In genomic region chr6:93423542-93423941, GRCh38 we compare ENCODE assay signal across 8 cellular contexts. TPM values are rescaled to one million over a fixed set of nuclear protein-coding genes. Genes with fewer than 3 reads are reported as not detected.
DNase-seq lines count a peak whose midpoint lies in the region; ATAC-seq, FAIRE-seq and TF ChIP-seq lines count a peak whose summit lies in the region.

No MANE protein-coding gene starts in this region.

- intact Hi-C loops in right lobe of liver (cut with DNase I), result no loop called here

- ATAC-seq in right lobe of liver, result peak in 1 of 4 donors; percentile 12
- no peak for ATAC-seq in HG02852 (IDR thresholded peaks at IDR 0.05; ENCODE audit: unreplicated experiment)

- TF ChIP-seq POLR2A in right lobe of liver (IDR thresholded peaks at IDR 0.05) (no peak), suprapubic skin (IDR thresholded peaks at IDR 0.05) (no peak)

- no peak overlapping the region for H3K4me3 ChIP-seq in AG10803 (ENCODE audit: low read length)
- no peak overlapping the region for H3K4me3 ChIP-seq in WERI-Rb-1 (ENCODE audit: low read depth, low read length)
- H3K4me3 ChIP-seq in right lobe of liver, result no peak overlapping the region
- H3K4me3 ChIP-seq in suprapubic skin, result no peak overlapping the region

- peaks cover 0 to 6% (median 0%) of the 10 kb centered on the region in 4 donors for H3K4me1 ChIP-seq in right lobe of liver
- H3K4me1 ChIP-seq in suprapubic skin, result peaks cover 16% of the 10 kb centered on the region

- TF ChIP-seq EP300 in suprapubic skin (IDR thresholded peaks at IDR 0.05), result no peak

- FAIRE-seq in GM19239 (lab: Jason Lieb, UNC), result peak; percentile 26

- no peaks in the 10 kb centered on the region for H3K36me3 ChIP-seq in WERI-Rb-1
- H3K36me3 ChIP-seq in right lobe of liver, result no peaks in the 10 kb centered on the region
- no peaks in the 10 kb centered on the region for H3K36me3 ChIP-seq in suprapubic skin

- no peak for DNase-seq in AG10803 (ENCODE audit: low read depth)
- no peak for DNase-seq in GM19239 (ENCODE audit: insufficient read length, low spot score)
- peak; percentile 58 for DNase-seq in NCI-H2029 treated with DMSO at 0.1 percent for 48 hours (lab: John Stamatoyannopoulos, UW)
- peak; percentile 77 for DNase-seq in WERI-Rb-1
- no peak for DNase-seq in right lobe of liver
- no peak for DNase-seq in occipital lobe (lab: John Stamatoyannopoulos, UW)
- no peak for DNase-seq in suprapubic skin (ENCODE audit: low spot score in 2 of 2)

- no peaks in the 10 kb centered on the region for H3K27me3 ChIP-seq in WERI-Rb-1 (ENCODE audit: insufficient read depth, low read depth, severe bottlenecking)
- peaks cover 0 to 13% of the 10 kb centered on the region in 2 donors for H3K27me3 ChIP-seq in right lobe of liver
- H3K27me3 ChIP-seq in suprapubic skin, result peaks cover 38% of the 10 kb centered on the region

- TF ChIP-seq CTCF in AG10803 (conservative IDR thresholded peaks at IDR 0.05; ENCODE audit: low read length) (peak; percentile 31), WERI-Rb-1 (IDR thresholded peaks at IDR 0.05; ENCODE audit: low read depth, low read length) (peak; percentile 53), right lobe of liver (IDR thresholded peaks at IDR 0.05) (peak in 3 of 4 donors; percentile 26 to 31 (median 27)), suprapubic skin (IDR thresholded peaks at IDR 0.05) (no peak)

- H3K27ac ChIP-seq in WERI-Rb-1, result no peak overlapping the region
- H3K27ac ChIP-seq in right lobe of liver, result no peak overlapping the region
- no peak overlapping the region for H3K27ac ChIP-seq in suprapubic skin

- H3K9me3 ChIP-seq in WERI-Rb-1 (ENCODE audit: severe bottlenecking), result no peaks in the 10 kb centered on the region
- no peaks in the 10 kb centered on the region for H3K9me3 ChIP-seq in right lobe of liver
- no peaks in the 10 kb centered on the region for H3K9me3 ChIP-seq in suprapubic skin

- WGBS in right lobe of liver (ENCODE audit: insufficient coverage, low coverage, low lambda C conversion rate, missing lambda C conversion rate), result 40% methylated on average over 2 of the region's 2 CpGs
- WGBS in suprapubic skin, result 46% methylated on average over 2 of the region's 2 CpGs

RNA-seq across cellular contexts. Expression of gene EPHA7, which starts 4.2 kb away (rescaled TPM):
- total RNA-seq in right lobe of liver, result under 1 TPM in 1 of 6 experiments, not detected in 5; 0.04 TPM
- 102 TPM for total RNA-seq in occipital lobe
- total RNA-seq in suprapubic skin, result 1 to 10 TPM in 1 of 4 donors, under 1 TPM in 3; 0.60 to 1.3 (median 0.72) TPM

Comparison
In these comparisons a context has a peak if more than half of its experiments do, and no peak if none do; other contexts are left out.
1. DNase-seq: peak in NCI-H2029 treated with DMSO at 0.1 percent for 48 hours (single experiment) and WERI-Rb-1 (single experiment); none in AG10803 (single experiment), GM19239 (single experiment), right lobe of liver (0 of 3), occipital lobe (single experiment) and suprapubic skin (0 of 2).
2. CTCF ChIP-seq: peak in AG10803 (single experiment), WERI-Rb-1 (single experiment) and right lobe of liver (3 of 4); none in suprapubic skin (0 of 2).
3. RNA of gene EPHA7, which starts 4.2 kb away (total RNA-seq): 102 TPM in occipital lobe (single experiment); 0.60 to 1.3 TPM in suprapubic skin and 0.04 TPM in right lobe of liver; every median in the first group is over 10 times any median in the second.